1 cellular context compared by ENCODE assay signal in genomic region chr2:170553748-170554147, GRCh38.
TF ChIP-seq lines count a peak whose summit lies in the region.

No MANE protein-coding gene starts in this region.

TF ChIP-seq in GM12878, 131 proteins besides CTCF, POLR2A, EP300 and RAD21 (continued from another document):
- TF ChIP-seq IRF5 (IDR thresholded peaks at IDR 0.05; ENCODE audit: borderline replicate concordance) (no peak), ZNF687 (IDR thresholded peaks at IDR 0.05) (peak; percentile 40; the same call in 1 of the 2 replicates), IKZF1 (conservative IDR thresholded peaks at IDR 0.05) (0 out of 2 replicates have a peak, but pooled peaks have one; percentile 12), IRF4 (IDR thresholded peaks at IDR 0.05; ENCODE audit: low read depth, low read length) (no peak), SPI1 (IDR thresholded peaks at IDR 0.05; ENCODE audit: borderline replicate concordance, insufficient read depth, low read depth, low read length) (peak; percentile 33; the same call in 1 of the 2 replicates), SRF (IDR thresholded peaks at IDR 0.05; ENCODE audit: low read depth in 2 of 2, low read length in 2 of 2) (no peak), RELA (IDR thresholded peaks at IDR 0.05; ENCODE audit: borderline replicate concordance, partially characterized antibody) (no peak), USF2 (IDR thresholded peaks at IDR 0.05; ENCODE audit: borderline replicate concordance, low read depth, low read length) (no peak), BHLHE40 (IDR thresholded peaks at IDR 0.05; ENCODE audit: borderline replicate concordance in 1 of 2, low read depth in 2 of 2, low read length in 1 of 2) (peak in 1 of 2 experiments; percentile 66; a peak in 2 of 4 replicates), ESRRA (IDR thresholded peaks at IDR 0.05; ENCODE audit: low read length) (no peak), NRF1 (conservative IDR thresholded peaks at IDR 0.05; ENCODE audit: low read depth, low read length) (no peak), MEF2B (IDR thresholded peaks at IDR 0.05; ENCODE audit: partially characterized antibody, poor library complexity, severe bottlenecking) (peak; percentile 31), FOXK2 (IDR thresholded peaks at IDR 0.05) (no peak), IRF3 (IDR thresholded peaks at IDR 0.05) (no peak), FOXM1 (IDR thresholded peaks at IDR 0.05; ENCODE audit: low read depth, low read length) (no peak), MAX (IDR thresholded peaks at IDR 0.05; ENCODE audit: low read depth, low read length) (no peak), E2F8 (IDR thresholded peaks at IDR 0.05; ENCODE audit: low read depth, partially characterized antibody) (no peak), ZNF274 (IDR thresholded peaks at IDR 0.05; ENCODE audit: insufficient read depth, insufficient read length) (no peak), YY1 (IDR thresholded peaks at IDR 0.05; ENCODE audit: low read depth, low read length) (no peak), TBL1XR1 (IDR thresholded peaks at IDR 0.05; ENCODE audit: low read depth, low read length) (no peak)
TF ChIP-seq in GM12878: peak in this region for 5.
